In the genomic region with DNA sequence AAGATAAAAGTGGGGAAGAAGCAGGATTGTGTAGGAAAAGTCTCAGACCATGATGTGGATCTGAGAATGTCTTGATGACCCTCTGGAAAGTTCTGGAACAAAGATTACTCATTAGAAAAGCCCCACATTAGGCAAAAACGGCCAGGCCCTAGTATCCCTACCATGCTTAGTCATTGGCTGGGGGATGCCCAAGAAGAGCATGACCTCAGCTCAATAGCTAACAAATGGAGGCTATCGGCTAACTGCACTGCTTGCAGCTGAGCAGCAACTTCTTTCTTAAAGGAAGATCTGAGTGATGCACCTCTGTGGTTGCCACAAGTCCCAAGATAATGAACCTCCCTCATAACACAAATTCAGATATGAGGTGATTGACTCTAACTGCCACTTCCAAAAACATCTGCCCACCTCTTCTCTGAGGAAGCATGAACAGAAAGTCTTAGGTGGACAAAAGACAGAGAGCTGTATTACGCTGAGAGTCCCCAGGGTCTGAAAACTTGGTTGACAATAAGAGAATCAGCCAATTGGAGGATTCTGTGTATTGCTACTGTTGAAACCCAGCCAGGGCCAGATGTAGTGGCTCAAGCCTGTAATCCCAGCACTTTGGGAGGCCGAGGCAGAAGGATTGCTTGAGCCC, we compare ENCODE assay signal across 15 cellular contexts.
DNase-seq lines count a peak whose midpoint lies in the region; ATAC-seq, FAIRE-seq and TF ChIP-seq lines count a peak whose summit lies in the region.
"Had no signal": no experiment of that assay in that cellular context is flagged by ENCODE, and none has a peak within 500 bp of the region (broad histone marks: within the 10 kb centered on the region; RNA-seq: fewer than 3 reads in every experiment).

No MANE protein-coding gene starts in this region.

- H3K4me2 ChIP-seq in K562 (ENCODE audit: insufficient read depth, low read length) = no peak overlapping the region; the same call in 1 of the 2 replicates

- no peaks in the 10 kb centered on the region for H3K27me3 Mint-ChIP-seq in MCF 10A (ENCODE audit: insufficient read depth, unreplicated experiment)
- H3K27me3 Mint-ChIP-seq in stimulated activated naive B cell treated with anti-CD40 and anti-IgM and Interleukin-4, amounts not matched to agents 10 μg/mL and 1 μg/mL and 100 μg/mL, for 72 hours = peaks cover 3 to 6% of the 10 kb centered on the region in 2 donors

- no peaks in the 10 kb centered on the region for H4K20me1 ChIP-seq in K562 (replicated peaks; ENCODE audit: control insufficient read depth, insufficient read depth, low read length)

- H3K27ac ChIP-seq in breast epithelium = no peak overlapping the region
- peak overlapping the region; percentile 38; the same call in 2 of the 3 replicates for H3K27ac ChIP-seq in K562 (ENCODE audit: extremely low read depth, low read depth, low read length)
- H3K27ac ChIP-seq: esophagus muscularis mucosa, upper lobe of right lung, WERI-Rb-1 had no signal

- H3K4me3 Mint-ChIP-seq in MCF 10A (ENCODE audit: unreplicated experiment) = no peak overlapping the region
- no peak overlapping the region for H3K4me3 Mint-ChIP-seq in stimulated activated naive B cell treated with anti-CD40 and anti-IgM and Interleukin-4, amounts not matched to agents 10 μg/mL and 1 μg/mL and 100 μg/mL, for 72 hours

- ATAC-seq in HG03108 (IDR thresholded peaks at IDR 0.05; ENCODE audit: unreplicated experiment) (peak; percentile 58), K562 (peak; percentile 95)
- ATAC-seq in stimulated activated naive B cell treated with anti-CD40 and anti-IgM and Interleukin-4, amounts not matched to agents 10 μg/mL and 1 μg/mL and 100 μg/mL, for 72 hours (replicated peaks) = peak; percentile 46 to 88
- ATAC-seq: upper lobe of right lung had no signal

- TF ChIP-seq POLR2A in breast epithelium (IDR thresholded peaks at IDR 0.05) = no peak
- no peak for TF ChIP-seq POLR2A in K562 (conservative IDR thresholded peaks at IDR 0.05)

- H3K36me3 ChIP-seq in breast epithelium (no peaks in the 10 kb centered on the region), K562 (ENCODE audit: control insufficient read depth, insufficient read depth, low read length) (no peaks in the 10 kb centered on the region)
- H3K36me3 ChIP-seq: esophagus muscularis mucosa, upper lobe of right lung, WERI-Rb-1 had no signal

- H3K27ac Mint-ChIP-seq in MCF 10A (ENCODE audit: low read depth, unreplicated experiment) = no peak overlapping the region
- peak overlapping the region; percentile 20 for H3K27ac Mint-ChIP-seq in stimulated activated naive B cell treated with anti-CD40 and anti-IgM and Interleukin-4, amounts not matched to agents 10 μg/mL and 1 μg/mL and 100 μg/mL, for 72 hours
- H3K27ac Mint-ChIP-seq: activated T-helper 2 cell treated with anti-CD3 and anti-CD28 coated beads, Interferon-gamma antibody, Interleukin-2, Interleukin-4, amounts not matched to agents 10 μg/mL and 5 μg/mL and 100 μg/mL, durations not matched to agents 14 hours and 24 hours and 36 hours had no signal

- H3K9me3 ChIP-seq in breast epithelium = no peaks in the 10 kb centered on the region
- H3K9me3 ChIP-seq in K562 (replicated peaks; ENCODE audit: control insufficient read depth, insufficient read depth, low read depth, low read length) = peaks cover 10% of the 10 kb centered on the region
- H3K9me3 ChIP-seq: esophagus muscularis mucosa, upper lobe of right lung had no signal

- CTCF ChIA-PET in MCF 10A (lab: Yijun Ruan, JAX) (interaction anchor here (0.6 to 0.7 kb wide), 2 partner anchors 8 to 133 kb away, joined by 3 to 4 read pairs; no protein-coding TSS in a partner anchor), K562 (lab: Yijun Ruan, JAX; ENCODE audit: low intra/inter-chr PET ratio) (no interaction called here)

- no peak overlapping the region for H3K9ac ChIP-seq in K562 (ENCODE audit: insufficient read depth in 1 of 2, low read depth in 2 of 2, low read length in 2 of 2)

- no peaks in the 10 kb centered on the region for H3K36me3 Mint-ChIP-seq in MCF 10A (ENCODE audit: insufficient read depth, unreplicated experiment)
- peaks cover 4 to 13% of the 10 kb centered on the region in 2 donors for H3K36me3 Mint-ChIP-seq in stimulated activated naive B cell treated with anti-CD40 and anti-IgM and Interleukin-4, amounts not matched to agents 10 μg/mL and 1 μg/mL and 100 μg/mL, for 72 hours

- peak overlapping the region; percentile 75 for H2AFZ ChIP-seq in K562 (ENCODE audit: low read depth, low read length)

- H3K9me1 ChIP-seq in K562 (ENCODE audit: control insufficient read depth, insufficient read depth, low read length) = no peaks in the 10 kb centered on the region

- H3K27me3 ChIP-seq in breast epithelium (no peaks in the 10 kb centered on the region), K562 (ENCODE audit: control insufficient read depth in 2 of 2, insufficient read depth in 2 of 2, low read length in 2 of 2) (no peaks in the 10 kb centered on the region)
- H3K27me3 ChIP-seq: esophagus muscularis mucosa, upper lobe of right lung had no signal

- intact Hi-C loops in MCF 10A (cut with micrococcal nuclease) = no loop called here
- intact Hi-C loops in breast epithelium (cut with DNase I; ENCODE audit: low total_unique reads) = no loop called here
- intact Hi-C loops in K562 (cut with micrococcal nuclease) = no loop called here

- H3K4me1 Mint-ChIP-seq in MCF 10A (ENCODE audit: insufficient read depth, unreplicated experiment) = peaks cover 13% of the 10 kb centered on the region
- H3K4me1 Mint-ChIP-seq in stimulated activated naive B cell treated with anti-CD40 and anti-IgM and Interleukin-4, amounts not matched to agents 10 μg/mL and 1 μg/mL and 100 μg/mL, for 72 hours = peaks cover 0 to 7% of the 10 kb centered on the region in 2 donors

- POLR2A ChIA-PET in MCF 10A (lab: Yijun Ruan, JAX) (interaction anchor here (1.0 kb wide), 1 partner anchor 58 kb away, joined by 4 read pairs; no protein-coding TSS in a partner anchor), K562 (lab: Yijun Ruan, JAX) (interaction anchor here (0.6 to 0.9 kb wide), 4 partner anchors 24 to 673 kb away, joined by 3 to 4 read pairs (median 3); no protein-coding TSS in a partner anchor)

- DNase-seq in MCF 10A (ENCODE audit: unreplicated experiment) (peak; percentile 15), breast epithelium (ENCODE audit: low spot score in 2 of 2) (no peak), K562 (ENCODE audit: extremely low read depth in 1 of 4, low spot score in 3 of 4) (peak in 3 of 4 experiments; percentile 8 to 72 (median 49)), SW480 (ENCODE audit: low spot score) (no peak), NCI-H748 treated with DMSO at 0.1 percent for 48 hours (lab: John Stamatoyannopoulos, UW) (no peak)
- no peak for DNase-seq in stimulated activated naive B cell treated with anti-CD40 and anti-IgM and Interleukin-4, amounts not matched to agents 10 μg/mL and 1 μg/mL and 100 μg/mL, for 72 hours
- no peak for DNase-seq in stimulated activated CD4-positive, alpha-beta T cell treated with anti-CD3 and anti-CD28 coated beads, Interleukin-4, amount 100 ng/mL, for 24 hours
- DNase-seq: central memory CD4-positive, alpha-beta T cell; DMS79 treated with DMSO at 0.1 percent for 48 hours; NCI-H446 treated with DMSO at 0.1 percent for 48 hours; upper lobe of right lung; WERI-Rb-1 had no signal

- H3K4me3 ChIP-seq in breast epithelium = no peak overlapping the region
- H3K4me3 ChIP-seq in K562 = no peak overlapping the region
- H3K4me3 ChIP-seq: esophagus muscularis mucosa, upper lobe of right lung had no signal

- in situ Hi-C loops in K562 (cut with MboI) = loop anchor here (25.0 kb wide), 1 partner anchor 854 kb away; no protein-coding TSS in a partner anchor

- FAIRE-seq in K562 (lab: Jason Lieb, UNC) = peak; percentile 89

- H3K4me1 ChIP-seq in breast epithelium (no peaks in the 10 kb centered on the region), K562 (replicated peaks in 1 of 2; ENCODE audit: control insufficient read depth in 2 of 2, insufficient read depth in 2 of 2, low read length in 2 of 2) (peaks cover 5 to 10% of the 10 kb centered on the region in 2 experiments; a peak in 3 of 5 replicates)
- H3K4me1 ChIP-seq: esophagus muscularis mucosa, upper lobe of right lung had no signal

- no TSS peak for BruUV-seq in MCF 10A (replicated peaks; lab: Mats Ljungman, UMichigan)
- BruUV-seq in K562 (replicated peaks; lab: Mats Ljungman, UMichigan) = no TSS peak

- no peaks in the 10 kb centered on the region for H3K9me3 Mint-ChIP-seq in MCF 10A (ENCODE audit: unreplicated experiment)
- H3K9me3 Mint-ChIP-seq in stimulated activated naive B cell treated with anti-CD40 and anti-IgM and Interleukin-4, amounts not matched to agents 10 μg/mL and 1 μg/mL and 100 μg/mL, for 72 hours = peaks cover 7 to 8% of the 10 kb centered on the region in 2 donors

- H3K79me2 ChIP-seq in K562 (ENCODE audit: control insufficient read depth, insufficient read depth, low read length) = no peaks in the 10 kb centered on the region

- peak; percentile 70; the same call in 1 of the 2 replicates for TF ChIP-seq EP300 in K562 (IDR thresholded peaks at IDR 0.05; ENCODE audit: low read length)

- no peak for TF ChIP-seq RAD21 in K562 (CRISPR knock-in tag; conservative IDR thresholded peaks at IDR 0.05 in 1 of 2, IDR thresholded peaks at IDR 0.05 in 1 of 2)

- 8% methylated on average over 4 of the region's 4 CpGs for WGBS in K562 (ENCODE audit: insufficient coverage, low coverage, missing lambda C conversion rate)

- no peak for TF ChIP-seq CTCF in MCF 10A (IDR thresholded peaks at IDR 0.05; ENCODE audit: unreplicated experiment)
- TF ChIP-seq CTCF in breast epithelium (IDR thresholded peaks at IDR 0.05) = no peak
- TF ChIP-seq CTCF in K562 (IDR thresholded peaks at IDR 0.05 in 2 of 3, conservative IDR thresholded peaks at IDR 0.05 in 1 of 3; ENCODE audit: insufficient read depth in 2 of 3, low read depth in 1 of 3, low read length in 3 of 3) = no peak

TF ChIP-seq in K562, 482 proteins besides CTCF, POLR2A, EP300 and RAD21 (continues in another document):
- TF ChIP-seq, protein P1, sequence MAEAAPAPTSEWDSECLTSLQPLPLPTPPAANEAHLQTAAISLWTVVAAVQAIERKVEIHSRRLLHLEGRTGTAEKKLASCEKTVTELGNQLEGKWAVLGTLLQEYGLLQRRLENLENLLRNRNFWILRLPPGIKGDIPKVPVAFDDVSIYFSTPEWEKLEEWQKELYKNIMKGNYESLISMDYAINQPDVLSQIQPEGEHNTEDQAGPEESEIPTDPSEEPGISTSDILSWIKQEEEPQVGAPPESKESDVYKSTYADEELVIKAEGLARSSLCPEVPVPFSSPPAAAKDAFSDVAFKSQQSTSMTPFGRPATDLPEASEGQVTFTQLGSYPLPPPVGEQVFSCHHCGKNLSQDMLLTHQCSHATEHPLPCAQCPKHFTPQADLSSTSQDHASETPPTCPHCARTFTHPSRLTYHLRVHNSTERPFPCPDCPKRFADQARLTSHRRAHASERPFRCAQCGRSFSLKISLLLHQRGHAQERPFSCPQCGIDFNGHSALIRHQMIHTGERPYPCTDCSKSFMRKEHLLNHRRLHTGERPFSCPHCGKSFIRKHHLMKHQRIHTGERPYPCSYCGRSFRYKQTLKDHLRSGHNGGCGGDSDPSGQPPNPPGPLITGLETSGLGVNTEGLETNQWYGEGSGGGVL (CRISPR knock-in tag; IDR thresholded peaks at IDR 0.05) = no peak
- TF ChIP-seq ATF1 (CRISPR knock-in tag; IDR thresholded peaks at IDR 0.05) (no peak), ATF1 (tag; IDR thresholded peaks at IDR 0.05) (no peak; the same call in 1 of the 2 replicates)

Comparison
In these comparisons a context has a peak if more than half of its experiments do, and no peak if none do; other contexts are left out.
1. DNase-seq: peak in MCF 10A (single experiment) and K562 (3 of 4); none in breast epithelium (0 of 2), stimulated activated naive B cell treated with anti-CD40 and anti-IgM and Interleukin-4, amounts not matched to agents 10 μg/mL and 1 μg/mL and 100 μg/mL, for 72 hours (single experiment), SW480 (single experiment), NCI-H748 treated with DMSO at 0.1 percent for 48 hours (single experiment) and stimulated activated CD4-positive, alpha-beta T cell treated with anti-CD3 and anti-CD28 coated beads, Interleukin-4, amount 100 ng/mL, for 24 hours (single experiment).
2. Peak in every context shown above with its lines, with median percentiles within 50 percentile points of each other: ATAC-seq.